In the genomic region with DNA sequence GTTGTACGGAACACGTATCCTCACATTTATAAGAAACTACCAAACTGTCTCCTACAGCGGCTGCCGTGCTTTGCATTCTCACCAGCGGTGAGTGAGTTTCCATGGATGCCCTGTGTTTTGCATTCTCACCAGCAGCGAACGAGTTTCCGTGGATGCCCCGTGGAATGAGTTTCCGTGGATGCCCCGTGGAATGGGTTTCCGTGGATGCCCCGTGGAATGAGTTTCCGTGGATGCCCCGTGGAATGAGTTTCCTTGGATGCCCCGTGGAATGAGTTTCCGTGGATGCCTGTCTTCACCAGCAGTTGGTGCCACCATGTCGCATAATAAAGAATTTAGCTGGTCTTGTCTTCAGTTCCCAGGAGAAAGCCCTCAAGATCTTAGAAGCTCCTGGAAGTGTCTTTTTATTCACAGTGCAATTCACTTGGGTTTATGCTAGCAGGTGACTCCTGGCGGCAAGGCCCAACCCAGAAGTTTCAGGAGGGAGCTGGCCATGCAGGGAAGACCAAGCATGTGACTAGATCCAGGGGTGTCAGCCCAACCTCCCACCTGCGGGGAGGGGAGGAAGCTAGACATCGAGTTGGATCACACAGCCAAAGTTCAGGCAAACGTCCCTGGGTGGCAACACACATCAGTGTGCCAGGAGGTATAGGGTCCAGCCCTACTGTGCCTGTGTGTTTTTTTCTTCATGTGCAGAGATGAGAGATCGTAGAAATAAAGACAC, we compare ENCODE assay signal across 18 cellular contexts. TPM values are rescaled to one million over a fixed set of nuclear protein-coding genes. Genes with fewer than 3 reads are reported as not detected.
A peak's percentile ranks its signal among the peaks of the same experiment; 100 is the strongest.
DNase-seq lines count a peak whose midpoint lies in the region; ATAC-seq, FAIRE-seq and TF ChIP-seq lines count a peak whose summit lies in the region.
"Had no signal": no experiment of that assay in that cellular context is flagged by ENCODE, and none has a peak within 500 bp of the region (broad histone marks: within the 10 kb centered on the region; RNA-seq: fewer than 3 reads in every experiment).

No MANE protein-coding gene starts in this region.

- ATAC-seq in natural killer cell: no peak
- ATAC-seq in HG03354 (IDR thresholded peaks at IDR 0.05; ENCODE audit: poor library complexity, severe bottlenecking, unreplicated experiment): no peak

- no peak overlapping the region for H3K4me3 ChIP-seq in H7 (ENCODE audit: insufficient read depth, low read depth, low read length)
- H3K4me3 ChIP-seq in bronchial epithelial cell (ENCODE audit: low read depth, low read length): no peak overlapping the region
- no peak overlapping the region for H3K4me3 ChIP-seq in osteoblast (ENCODE audit: insufficient read depth, low read length)
- H3K4me3 ChIP-seq: GM12878, SJCRH30 had no signal

- no peaks in the 10 kb centered on the region for H3K9me3 Mint-ChIP-seq in activated naive CD4-positive, alpha-beta T cell treated with anti-CD3 and anti-CD28 coated beads, Interleukin-2, amount 50 U/mL, for 24 hours
- H3K9me3 Mint-ChIP-seq in natural killer cell: no peaks in the 10 kb centered on the region
- H3K9me3 Mint-ChIP-seq: CD4-positive, alpha-beta T cell; HFFc6; IgD-negative memory B cell had no signal

- peak overlapping the region; percentile 30 for H3K4me3 Mint-ChIP-seq in activated naive CD4-positive, alpha-beta T cell treated with anti-CD3 and anti-CD28 coated beads, Interleukin-2, amount 50 U/mL, for 24 hours
- H3K4me3 Mint-ChIP-seq in natural killer cell: no peak overlapping the region
- H3K4me3 Mint-ChIP-seq: CD4-positive, alpha-beta T cell; HFFc6; IgD-negative memory B cell had no signal

- H3K36me3 Mint-ChIP-seq in activated naive CD4-positive, alpha-beta T cell treated with anti-CD3 and anti-CD28 coated beads, Interleukin-2, amount 50 U/mL, for 24 hours: no peaks in the 10 kb centered on the region
- no peaks in the 10 kb centered on the region for H3K36me3 Mint-ChIP-seq in natural killer cell

- intact Hi-C loops in natural killer cell (cut with micrococcal nuclease): loop anchor here (10.0 kb wide), 1 partner anchor 230 kb away; no protein-coding TSS in a partner anchor

- no peak overlapping the region for H3K27ac ChIP-seq in osteoblast (ENCODE audit: low read depth, low read length)
- H3K27ac ChIP-seq: Peyer's patch, SJCRH30 had no signal

- no peaks in the 10 kb centered on the region for H3K27me3 Mint-ChIP-seq in activated naive CD4-positive, alpha-beta T cell treated with anti-CD3 and anti-CD28 coated beads, Interleukin-2, amount 50 U/mL, for 24 hours
- H3K27me3 Mint-ChIP-seq in natural killer cell (ENCODE audit: low read depth in 2 of 2): no peaks in the 10 kb centered on the region
- H3K27me3 Mint-ChIP-seq: CD4-positive, alpha-beta T cell; IgD-negative memory B cell had no signal

- H3K36me3 ChIP-seq in H7 (replicated peaks; ENCODE audit: control insufficient read depth, insufficient read depth, low read length) (no peaks in the 10 kb centered on the region), bronchial epithelial cell (ENCODE audit: control insufficient read depth, insufficient read depth, low read length) (no peaks in the 10 kb centered on the region), osteoblast (ENCODE audit: insufficient read depth, low read length) (no peaks in the 10 kb centered on the region)
- H3K36me3 ChIP-seq: Peyer's patch, SJCRH30 had no signal

- no peak overlapping the region for H3K4me2 ChIP-seq in osteoblast (ENCODE audit: insufficient read depth, low read length)

- H4K20me1 ChIP-seq in osteoblast (ENCODE audit: insufficient read depth, low read length): no peaks in the 10 kb centered on the region

- H3K27me3 ChIP-seq in H7 (ENCODE audit: control insufficient read depth, insufficient read depth, low read length): no peaks in the 10 kb centered on the region
- H3K27me3 ChIP-seq in bronchial epithelial cell (ENCODE audit: control insufficient read depth, insufficient read depth, low read length): no peaks in the 10 kb centered on the region
- peaks cover 5% of the 10 kb centered on the region for H3K27me3 ChIP-seq in osteoblast (ENCODE audit: insufficient read depth, low read length)
- H3K27me3 ChIP-seq: Peyer's patch, SJCRH30 had no signal

- no peak for DNase-seq in activated naive CD4-positive, alpha-beta T cell treated with Interleukin-2 at 50 U/mL for 16 hours
- peak; percentile 35 for DNase-seq in H7
- DNase-seq in bronchial epithelial cell (ENCODE audit: low read depth): no peak
- peak; percentile 55 for DNase-seq in osteoblast (ENCODE audit: insufficient read length, low spot score, missing footprints)
- DNase-seq in natural killer cell: no peak
- no peak for DNase-seq in GOT3 (lab: John Stamatoyannopoulos, UW)
- DNase-seq: 8988T; CD4-positive, alpha-beta T cell; HFFc6; NCI-H1417 treated with DMSO at 0.1 percent for 48 hours; NCI-H1694 treated with DMSO at 0.1 percent for 48 hours; NCI-H2227 treated with DMSO at 0.1 percent for 48 hours; Peyer's patch had no signal

- FAIRE-seq in bronchial epithelial cell (lab: Jason Lieb, UNC): peak; percentile 87

- peaks cover 7% of the 10 kb centered on the region for H3K4me1 Mint-ChIP-seq in activated naive CD4-positive, alpha-beta T cell treated with anti-CD3 and anti-CD28 coated beads, Interleukin-2, amount 50 U/mL, for 24 hours
- H3K4me1 Mint-ChIP-seq in natural killer cell: peaks cover 12 to 14% of the 10 kb centered on the region in 2 donors
- H3K4me1 Mint-ChIP-seq: IgD-negative memory B cell had no signal

- no peaks in the 10 kb centered on the region for H3K4me1 ChIP-seq in osteoblast (ENCODE audit: insufficient read depth, low read length)
- H3K4me1 ChIP-seq: Peyer's patch, SJCRH30 had no signal

- no peaks in the 10 kb centered on the region for H3K9me3 ChIP-seq in osteoblast (ENCODE audit: low read depth, low read length)
- H3K9me3 ChIP-seq: Peyer's patch, SJCRH30 had no signal

- H2AFZ ChIP-seq in osteoblast (ENCODE audit: low read length): no peak overlapping the region

- H3K79me2 ChIP-seq in osteoblast (ENCODE audit: insufficient read depth, low read length): no peaks in the 10 kb centered on the region

- no peak overlapping the region for H3K27ac Mint-ChIP-seq in activated naive CD4-positive, alpha-beta T cell treated with anti-CD3 and anti-CD28 coated beads, Interleukin-2, amount 50 U/mL, for 24 hours
- no peak overlapping the region for H3K27ac Mint-ChIP-seq in natural killer cell
- H3K27ac Mint-ChIP-seq: CD4-positive, alpha-beta T cell; HFFc6; IgD-negative memory B cell had no signal

- TF ChIP-seq CTCF in bronchial epithelial cell (IDR thresholded peaks at IDR 0.05; ENCODE audit: insufficient read depth, low read length, severe bottlenecking) (no peak), osteoblast (IDR thresholded peaks at IDR 0.05; ENCODE audit: extremely low read depth, low read depth, low read length) (no peak), natural killer cell (IDR thresholded peaks at IDR 0.05) (no peak)

RNA-seq across cellular contexts. Expression of gene PNPLA7, which starts 25.4 kb away (rescaled TPM):
- 0.07 and 0.14 TPM in 2 replicates for total RNA-seq in H7 (2014; rRNA removed; shearing (Covaris generic))
- 0.26 TPM in 2 replicates for total RNA-seq in bronchial epithelial cell
- total RNA-seq in osteoblast: 1.8 and 2.7 TPM in 2 replicates
- 1 to 10 TPM; 4.3 to 6.4 (median 4.9) TPM for total RNA-seq in natural killer cell

RNA-seq across cellular contexts. Expression of gene MRPL41, which starts 26.9 kb away (rescaled TPM):
- 74.5 and 78.8 TPM in 2 replicates for total RNA-seq in H7 (2014; rRNA removed; shearing (Covaris generic))
- total RNA-seq in bronchial epithelial cell: 64.2 and 81.8 TPM in 2 replicates
- 26.2 and 30.4 TPM in 2 replicates for total RNA-seq in osteoblast
- 10 to 100 TPM; 11.5 to 17.9 (median 16.8) TPM for total RNA-seq in natural killer cell

RNA-seq across cellular contexts. Expression of gene DPH7, which starts 54.0 kb away (rescaled TPM):
- total RNA-seq in H7 (2014; rRNA removed; shearing (Covaris generic)): 41.8 and 49.1 TPM in 2 replicates
- total RNA-seq in bronchial epithelial cell: 23.6 and 33.7 TPM in 2 replicates
- total RNA-seq in osteoblast: 20.3 and 26.2 TPM in 2 replicates
- total RNA-seq in natural killer cell: 10 to 100 TPM; 39.5 to 51.0 (median 48.5) TPM

Comparison
In these comparisons a context has a peak if more than half of its experiments do, and no peak if none do; other contexts are left out.
1. DNase-seq: peak in H7 (single experiment) and osteoblast (single experiment); none in activated naive CD4-positive, alpha-beta T cell treated with Interleukin-2 at 50 U/mL for 16 hours (single experiment), bronchial epithelial cell (single experiment), natural killer cell (single experiment) and GOT3 (single experiment).